24 cellular contexts compared by ENCODE assay signal in genomic region chr20:48169650-48170049, GRCh38.
"Had no signal": no experiment of that assay in that cellular context is flagged by ENCODE, and none has a peak within 500 bp of the region (broad histone marks: within the 10 kb centered on the region; RNA-seq: fewer than 3 reads in every experiment).

No MANE protein-coding gene starts in this region.

- H3K36me3 Mint-ChIP-seq: activated CD4-positive, alpha-beta memory T cell treated with anti-CD3 and anti-CD28 coated beads for 36 hours; activated naive CD4-positive, alpha-beta T cell treated with anti-CD3 and anti-CD28 coated beads, Interleukin-2, amount 10 ng/mL, durations not matched to agents 7 days and 5 days; activated naive CD8-positive, alpha-beta T cell treated with anti-CD3 and anti-CD28 coated beads for 36 hours had no signal

- H3K36me3 ChIP-seq: brain microvascular endothelial cell, cardiac muscle cell had no signal

- DNase-seq: activated CD4-positive, alpha-beta memory T cell treated with anti-CD3 and anti-CD28 coated beads for 36 hours; activated CD4-positive, alpha-beta T cell treated with anti-CD3 and anti-CD28 coated beads, Interleukin-2, amount 10 ng/mL, durations not matched to agents 7 days and 5 days; activated CD4-positive, CD25-positive, alpha-beta regulatory T cell; activated gamma-delta T cell treated with Interleukin-2 at 50 U/mL for 16 hours; activated naive CD4-positive, alpha-beta T cell treated with anti-CD3 and anti-CD28 coated beads, Interleukin-2, amount 10 ng/mL, durations not matched to agents 7 days and 5 days; activated naive CD8-positive, alpha-beta T cell treated with anti-CD3 and anti-CD28 coated beads for 36 hours; activated T-cell treated with anti-CD3 and anti-CD28 coated beads for 4 hours; activated T-cell treated with anti-CD3 and anti-CD28 coated beads, Interleukin-2, amount 50 U/mL, for 72 hours; brain microvascular endothelial cell; Kasumi-1; KBM-7; NCI-H1048; NCI-H146; NCI-H187 treated with DMSO at 0.1 percent for 48 hours; NCI-H2081 treated with DMSO at 0.1 percent for 48 hours; NCI-H345; NCI-H510A; NCI-H526 treated with DMSO at 0.1 percent for 48 hours; NCI-H82; RPMI8226; SHP77 had no signal

- H3K4me3 ChIP-seq: cardiac muscle cell had no signal

- H3K4me1 Mint-ChIP-seq: activated CD4-positive, alpha-beta T cell treated with anti-CD3 and anti-CD28 coated beads, Interleukin-2, amount 10 ng/mL, durations not matched to agents 7 days and 5 days; activated naive CD4-positive, alpha-beta T cell treated with anti-CD3 and anti-CD28 coated beads, Interleukin-2, amount 10 ng/mL, durations not matched to agents 7 days and 5 days; activated naive CD8-positive, alpha-beta T cell treated with anti-CD3 and anti-CD28 coated beads for 36 hours had no signal

- H3K9me3 Mint-ChIP-seq: activated CD4-positive, alpha-beta memory T cell treated with anti-CD3 and anti-CD28 coated beads for 36 hours; activated CD4-positive, alpha-beta T cell treated with anti-CD3 and anti-CD28 coated beads, Interleukin-2, amount 10 ng/mL, durations not matched to agents 7 days and 5 days; activated naive CD4-positive, alpha-beta T cell treated with anti-CD3 and anti-CD28 coated beads, Interleukin-2, amount 10 ng/mL, durations not matched to agents 7 days and 5 days; activated naive CD8-positive, alpha-beta T cell treated with anti-CD3 and anti-CD28 coated beads for 36 hours; activated T-cell treated with anti-CD3 and anti-CD28 coated beads, Interleukin-2, amount 50 U/mL, for 72 hours; activated T-helper 2 cell treated with anti-CD3 and anti-CD28 coated beads, Interferon-gamma antibody, Interleukin-2, Interleukin-4, amounts not matched to agents 10 μg/mL and 5 μg/mL and 100 μg/mL, durations not matched to agents 14 hours and 24 hours and 36 hours; T-helper 1 cell treated with Interleukin-12 subunit alpha and Interleukin-12 subunit beta and Interleukin-4 antibody, amounts not matched to agents 30 μg/mL and 1 μg/mL, for 36 hours had no signal

- H3K4me3 Mint-ChIP-seq: activated CD4-positive, alpha-beta memory T cell treated with anti-CD3 and anti-CD28 coated beads for 36 hours; activated CD4-positive, alpha-beta T cell treated with anti-CD3 and anti-CD28 coated beads, Interleukin-2, amount 10 ng/mL, durations not matched to agents 7 days and 5 days; activated naive CD4-positive, alpha-beta T cell treated with anti-CD3 and anti-CD28 coated beads, Interleukin-2, amount 10 ng/mL, durations not matched to agents 7 days and 5 days; activated naive CD8-positive, alpha-beta T cell treated with anti-CD3 and anti-CD28 coated beads for 36 hours; activated T-cell treated with anti-CD3 and anti-CD28 coated beads, Interleukin-2, amount 50 U/mL, for 72 hours; T-helper 1 cell treated with Interleukin-12 subunit alpha and Interleukin-12 subunit beta and Interleukin-4 antibody, amounts not matched to agents 30 μg/mL and 1 μg/mL, for 36 hours had no signal

- H3K27me3 ChIP-seq: cardiac muscle cell had no signal

- H3K27ac Mint-ChIP-seq: activated CD4-positive, alpha-beta memory T cell treated with anti-CD3 and anti-CD28 coated beads for 36 hours; activated CD4-positive, alpha-beta T cell treated with anti-CD3 and anti-CD28 coated beads, Interleukin-2, amount 10 ng/mL, durations not matched to agents 7 days and 5 days; activated naive CD4-positive, alpha-beta T cell treated with anti-CD3 and anti-CD28 coated beads, Interleukin-2, amount 10 ng/mL, durations not matched to agents 7 days and 5 days; activated naive CD8-positive, alpha-beta T cell treated with anti-CD3 and anti-CD28 coated beads for 36 hours; activated T-cell treated with anti-CD3 and anti-CD28 coated beads, Interleukin-2, amount 50 U/mL, for 72 hours; activated T-helper 2 cell treated with anti-CD3 and anti-CD28 coated beads, Interferon-gamma antibody, Interleukin-2, Interleukin-4, amounts not matched to agents 10 μg/mL and 5 μg/mL and 100 μg/mL, durations not matched to agents 14 hours and 24 hours and 36 hours; T-helper 1 cell treated with Interleukin-12 subunit alpha and Interleukin-12 subunit beta and Interleukin-4 antibody, amounts not matched to agents 30 μg/mL and 1 μg/mL, for 36 hours had no signal

- H3K27ac ChIP-seq: brain microvascular endothelial cell, cardiac muscle cell had no signal
